Comparison of ENCODE assay signal across 1 cellular context in genomic region chr10:34433241-34434076, GRCh38.
TF ChIP-seq lines count a peak whose summit lies in the region.

No MANE protein-coding gene starts in this region.

TF ChIP-seq in H1, 55 proteins besides CTCF, POLR2A, EP300 and RAD21:
- TF ChIP-seq GTF2F1 (IDR thresholded peaks at IDR 0.05; ENCODE audit: borderline replicate concordance, low read depth, low read length) = no peak
- TF ChIP-seq SIN3A (conservative IDR thresholded peaks at IDR 0.05 in 1 of 2, IDR thresholded peaks at IDR 0.05 in 1 of 2; ENCODE audit: low read depth in 1 of 2, low read length in 2 of 2) = no peak
- no peak for TF ChIP-seq FOSL1 (IDR thresholded peaks at IDR 0.05; ENCODE audit: insufficient read depth, low read depth, low read length)
- no peak for TF ChIP-seq SIRT6 (IDR thresholded peaks at IDR 0.05; ENCODE audit: low read length)
- no peak for TF ChIP-seq SRF (IDR thresholded peaks at IDR 0.05; ENCODE audit: low read depth, low read length)
- no peak for TF ChIP-seq CEBPB (IDR thresholded peaks at IDR 0.05; ENCODE audit: low read depth, low read length)
- no peak for TF ChIP-seq RBBP5 (IDR thresholded peaks at IDR 0.05; ENCODE audit: borderline replicate concordance, low read depth, low read length)
TF ChIP-seq in H1: peak in this region for 0.
